9 cellular contexts compared by ENCODE assay signal in genomic region chr6:35495258-35496035, GRCh38. TPM values are rescaled to one million over a fixed set of nuclear protein-coding genes. Genes with fewer than 3 reads are reported as not detected.
DNase-seq lines count a peak whose midpoint lies in the region; ATAC-seq and TF ChIP-seq lines count a peak whose summit lies in the region.
"Had no signal": no experiment of that assay in that cellular context is flagged by ENCODE, and none has a peak within 500 bp of the region (broad histone marks: within the 10 kb centered on the region; RNA-seq: fewer than 3 reads in every experiment).

No MANE protein-coding gene starts in this region.

- no peaks in the 10 kb centered on the region for H3K9me2 ChIP-seq in GM23248 (ENCODE audit: insufficient read depth)

- no peaks in the 10 kb centered on the region for H4K20me1 ChIP-seq in GM23248 (ENCODE audit: insufficient read depth)

- no peak overlapping the region for H3K27ac Mint-ChIP-seq in activated CD8-positive, alpha-beta T cell treated with anti-CD3 and anti-CD28 coated beads, Interleukin-2, amount 10 ng/mL, durations not matched to agents 7 days and 5 days

- 0 out of 2 replicates have a peak, but pooled peaks cover 5% of the 10 kb centered on the region for H3F3A ChIP-seq in GM23248 (ENCODE audit: insufficient read depth)

- H3K4me1 ChIP-seq in GM23248 (ENCODE audit: insufficient read depth) = peaks cover 10% of the 10 kb centered on the region
- peaks cover 40% of the 10 kb centered on the region for H3K4me1 ChIP-seq in iPS DF 6.9 (ENCODE audit: control insufficient read depth, insufficient read depth, low read length)
- peaks cover 31 to 77% (median 74%) of the 10 kb centered on the region in 3 donors for H3K4me1 ChIP-seq in skeletal muscle tissue (ENCODE audit: control insufficient read depth in 3 of 3, insufficient read depth in 3 of 3, low read length in 3 of 3)

- no peak for TF ChIP-seq CTCF in omental fat pad (IDR thresholded peaks at IDR 0.05)

- POLR2A ChIA-PET in activated CD8-positive, alpha-beta T cell treated with anti-CD3 and anti-CD28 coated beads, Interleukin-2, amount 10 ng/mL, durations not matched to agents 7 days and 5 days (lab: Charles Lee) = no interaction called here

- H3K36me3 ChIP-seq in GM23248 (ENCODE audit: low read depth) (no peaks in the 10 kb centered on the region), iPS DF 6.9 (ENCODE audit: control insufficient read depth, insufficient read depth, low read length) (no peaks in the 10 kb centered on the region), skeletal muscle tissue (ENCODE audit: control insufficient read depth in 3 of 3, insufficient read depth in 3 of 3, low read length in 3 of 3) (peaks cover 0 to 2% (median 0%) of the 10 kb centered on the region in 3 donors)

- H3K27me3 ChIP-seq in GM23248 (replicated peaks; ENCODE audit: insufficient read depth) = no peaks in the 10 kb centered on the region
- no peaks in the 10 kb centered on the region for H3K27me3 ChIP-seq in iPS DF 6.9 (ENCODE audit: control insufficient read depth, insufficient read depth, low read length)
- peaks cover 0 to 8% (median 6%) of the 10 kb centered on the region in 3 donors for H3K27me3 ChIP-seq in skeletal muscle tissue (ENCODE audit: control insufficient read depth in 3 of 3, insufficient read depth in 3 of 3, low read length in 3 of 3)

- peak overlapping the region; percentile 72 for H3K4me2 ChIP-seq in GM23248 (ENCODE audit: unreplicated experiment)

- H3K9me3 ChIP-seq in GM23248 (ENCODE audit: low read depth) (no peaks in the 10 kb centered on the region), iPS DF 6.9 (ENCODE audit: control insufficient read depth, insufficient read depth, low read length) (no peaks in the 10 kb centered on the region), skeletal muscle tissue (ENCODE audit: control insufficient read depth in 3 of 3, low read length in 3 of 3) (no peaks in the 10 kb centered on the region)

- CTCF ChIA-PET in activated CD8-positive, alpha-beta T cell treated with anti-CD3 and anti-CD28 coated beads, Interleukin-2, amount 10 ng/mL, durations not matched to agents 7 days and 5 days (lab: Charles Lee) = no interaction called here

- H3K79me2 ChIP-seq in GM23248 (ENCODE audit: insufficient read depth) = peaks cover 63% of the 10 kb centered on the region

- no peak for ATAC-seq in activated CD8-positive, alpha-beta T cell treated with anti-CD3 and anti-CD28 coated beads, Interleukin-2, amount 10 ng/mL, durations not matched to agents 7 days and 5 days
- ATAC-seq in HG02870 (IDR thresholded peaks at IDR 0.05; ENCODE audit: unreplicated experiment) (no peak), GM19397 (IDR thresholded peaks at IDR 0.05; ENCODE audit: unreplicated experiment) (no peak), omental fat pad (ENCODE audit: low FRiP score) (no peak), HG03342 (IDR thresholded peaks at IDR 0.05; ENCODE audit: unreplicated experiment) (no peak)

- H3K4me1 Mint-ChIP-seq in activated CD8-positive, alpha-beta T cell treated with anti-CD3 and anti-CD28 coated beads, Interleukin-2, amount 10 ng/mL, durations not matched to agents 7 days and 5 days (ENCODE audit: low read depth) = peaks cover 19% of the 10 kb centered on the region

- H3K9me3 Mint-ChIP-seq in activated CD8-positive, alpha-beta T cell treated with anti-CD3 and anti-CD28 coated beads, Interleukin-2, amount 10 ng/mL, durations not matched to agents 7 days and 5 days (ENCODE audit: insufficient read depth) = no peaks in the 10 kb centered on the region

- DNase-seq in GM23248 (peak; percentile 16), iPS DF 6.9 (ENCODE audit: low read depth, low spot score) (no peak), omental fat pad (ENCODE audit: low spot score) (no peak)
- DNase-seq in activated CD8-positive, alpha-beta T cell treated with anti-CD3 and anti-CD28 coated beads, Interleukin-2, amount 10 ng/mL, durations not matched to agents 7 days and 5 days = no peak

- H3K27ac ChIP-seq in GM23248 (no peak overlapping the region; the same call in 1 of the 2 replicates), iPS DF 6.9 (ENCODE audit: low read length) (no peak overlapping the region), skeletal muscle tissue (ENCODE audit: low read depth, low read length) (peak overlapping the region; percentile 87)

- H3K9ac ChIP-seq in GM23248 (peak overlapping the region; percentile 79), skeletal muscle tissue (ENCODE audit: low read depth in 1 of 3, low read length in 3 of 3) (peak overlapping the region; percentile 84 to 93 (median 91))

- H3K36me3 Mint-ChIP-seq in activated CD8-positive, alpha-beta T cell treated with anti-CD3 and anti-CD28 coated beads, Interleukin-2, amount 10 ng/mL, durations not matched to agents 7 days and 5 days (ENCODE audit: low read depth) = no peaks in the 10 kb centered on the region

- peak overlapping the region; percentile 74; the same call in 1 of the 2 replicates for H2AFZ ChIP-seq in GM23248

- H3K4me3 Mint-ChIP-seq in activated CD8-positive, alpha-beta T cell treated with anti-CD3 and anti-CD28 coated beads, Interleukin-2, amount 10 ng/mL, durations not matched to agents 7 days and 5 days = peak overlapping the region; percentile 58

- 73 to 76% methylated on average over 8 to 9 of the region's 9 CpGs for WGBS in GM23248 (ENCODE audit: low coverage in 1 of 2, low lambda C conversion rate in 2 of 2, missing lambda C conversion rate in 2 of 2), 2 experiments
- WGBS in iPS DF 6.9 (ENCODE audit: insufficient coverage, insufficient read length) = no CpG with 5 or more reads among the region's 9 CpGs

- in situ Hi-C loops in GM23248 (cut with MboI) = no loop called here

- peaks cover 27% of the 10 kb centered on the region for H3K27me3 Mint-ChIP-seq in activated CD8-positive, alpha-beta T cell treated with anti-CD3 and anti-CD28 coated beads, Interleukin-2, amount 10 ng/mL, durations not matched to agents 7 days and 5 days (ENCODE audit: low read depth)

- H3K4me3 ChIP-seq in GM23248 (peak overlapping the region; percentile 82), iPS DF 6.9 (ENCODE audit: low read length) (peak overlapping the region; percentile 65; the same call in 1 of the 2 replicates), skeletal muscle tissue (ENCODE audit: low read length in 3 of 3) (peak overlapping the region; percentile 66 to 76 (median 72))

RNA-seq across cellular contexts. Expression of gene TEAD3, which starts 1.4 kb away (rescaled TPM):
- 10.5 and 12.0 TPM in 2 replicates for total RNA-seq in GM23248 (2014; rRNA removed; shearing (Covaris generic))
- 6.9 TPM in 2 replicates for polyA plus RNA-seq in GM23248 (2016; fragmentation: Nextera tagmentation; extraction: Ambion mirVana)
- under 1 TPM; 0.18 to 0.21 TPM for total RNA-seq in activated CD8-positive, alpha-beta T cell treated with anti-CD3 and anti-CD28 coated beads, Interleukin-2, amount 10 ng/mL, durations not matched to agents 7 days and 5 days
- total RNA-seq in skeletal muscle tissue (6.8 TPM), omental fat pad (10 to 100 TPM in 3 of 4 donors, 1 to 10 TPM in 1; 8.2 to 16.0 (median 14.2) TPM)

RNA-seq across cellular contexts. Expression of gene TULP1, which starts 17.2 kb away (rescaled TPM):
- not detected in 2 replicates for total RNA-seq in GM23248 (2014; rRNA removed; shearing (Covaris generic))
- polyA plus RNA-seq in GM23248 (2016; fragmentation: Nextera tagmentation; extraction: Ambion mirVana) = not detected in 2 replicates
- total RNA-seq in activated CD8-positive, alpha-beta T cell treated with anti-CD3 and anti-CD28 coated beads, Interleukin-2, amount 10 ng/mL, durations not matched to agents 7 days and 5 days = not detected
- total RNA-seq in skeletal muscle tissue (0.52 TPM), omental fat pad (under 1 TPM in 1 of 4 donors, not detected in 3; 0.28 TPM)
- total RNA-seq: sciatic nerve had no signal

RNA-seq across cellular contexts. Expression of gene RPL10A, which starts 27.2 kb away (rescaled TPM):
- 852 and 915 TPM in 2 replicates for total RNA-seq in GM23248 (2014; rRNA removed; shearing (Covaris generic))
- polyA plus RNA-seq in GM23248 (2016; fragmentation: Nextera tagmentation; extraction: Ambion mirVana) = 346 and 366 TPM in 2 replicates
- 1,000 to 10,000 TPM; 1,398 to 1,443 TPM for total RNA-seq in activated CD8-positive, alpha-beta T cell treated with anti-CD3 and anti-CD28 coated beads, Interleukin-2, amount 10 ng/mL, durations not matched to agents 7 days and 5 days
- total RNA-seq in skeletal muscle tissue = 3,222 TPM
- total RNA-seq in omental fat pad = 1,000 to 10,000 TPM; 1,059 to 1,562 (median 1,256) TPM

RNA-seq across cellular contexts. Expression of gene FANCE, which starts 43.3 kb away (rescaled TPM):
- total RNA-seq in GM23248 (2014; rRNA removed; shearing (Covaris generic)) = 9.7 and 14.7 TPM in 2 replicates
- 3.7 and 4.3 TPM in 2 replicates for polyA plus RNA-seq in GM23248 (2016; fragmentation: Nextera tagmentation; extraction: Ambion mirVana)
- 10 to 100 TPM; 20.4 to 21.9 TPM for total RNA-seq in activated CD8-positive, alpha-beta T cell treated with anti-CD3 and anti-CD28 coated beads, Interleukin-2, amount 10 ng/mL, durations not matched to agents 7 days and 5 days
- total RNA-seq in skeletal muscle tissue = 21.9 TPM
- 1 to 10 TPM; 1.9 to 9.6 (median 5.4) TPM for total RNA-seq in omental fat pad
